ENCODE assay signal across 37 cellular contexts in genomic region chr5:108214857-108215256, GRCh38.
A peak's percentile ranks its signal among the peaks of the same experiment; 100 is the strongest.
DNase-seq lines count a peak whose midpoint lies in the region; ATAC-seq, FAIRE-seq and TF ChIP-seq lines count a peak whose summit lies in the region.
"Had no signal": no experiment of that assay in that cellular context is flagged by ENCODE, and none has a peak within 500 bp of the region (broad histone marks: within the 10 kb centered on the region; RNA-seq: fewer than 3 reads in every experiment).

No MANE protein-coding gene starts in this region.

- in situ Hi-C loops in K562 (cut with MboI): no loop called here

- no peak for TF ChIP-seq EP300 in SK-N-SH (IDR thresholded peaks at IDR 0.05; ENCODE audit: borderline replicate concordance in 1 of 2, low read depth in 1 of 2, low read length in 1 of 2)
- TF ChIP-seq EP300 in K562 (IDR thresholded peaks at IDR 0.05; ENCODE audit: low read length): no peak

- BruUV-seq in K562 (replicated peaks; lab: Mats Ljungman, UMichigan): no TSS peak

- peaks cover 8% of the 10 kb centered on the region for H3K36me3 Mint-ChIP-seq in endodermal cell (ENCODE audit: low read depth)

- H3K27me3 ChIP-seq in SK-N-SH (ENCODE audit: insufficient read depth) (no peaks in the 10 kb centered on the region), K562 (ENCODE audit: control insufficient read depth in 2 of 2, insufficient read depth in 2 of 2, low read length in 2 of 2) (no peaks in the 10 kb centered on the region), endodermal cell (ENCODE audit: control insufficient read depth, insufficient read depth, low read length, poor library complexity, severe bottlenecking) (no peaks in the 10 kb centered on the region)
- H3K27me3 ChIP-seq: BE2C; BLaER1; BLaER1 treated with 17β-estradiol and CSF1 and Interleukin-3, amounts not matched to agents 10 nM and 100 nM had no signal

- H3K36me3 ChIP-seq in SK-N-SH (replicated peaks in 1 of 2; ENCODE audit: control insufficient read depth in 1 of 2, insufficient read depth in 2 of 2, low read length in 1 of 2): peaks cover 2 to 5% of the 10 kb centered on the region in 2 experiments
- no peaks in the 10 kb centered on the region for H3K36me3 ChIP-seq in HEK293 (ENCODE audit: control insufficient read depth in 2 of 2, insufficient read depth in 1 of 2, low read length in 2 of 2)
- H3K36me3 ChIP-seq in K562 (ENCODE audit: control insufficient read depth, insufficient read depth, low read length): no peaks in the 10 kb centered on the region
- peaks cover 6% of the 10 kb centered on the region for H3K36me3 ChIP-seq in endodermal cell (ENCODE audit: control insufficient read depth, insufficient read depth, low read length)
- H3K36me3 ChIP-seq: BE2C, BLaER1 had no signal

- CTCF ChIA-PET in SK-N-SH (lab: Yijun Ruan, JAX) (no interaction called here), HEK293 (lab: Yijun Ruan, JAX) (no interaction called here), K562 (lab: Yijun Ruan, JAX; ENCODE audit: low intra/inter-chr PET ratio) (no interaction called here)

- no peak for TF ChIP-seq POLR2A in K562 (conservative IDR thresholded peaks at IDR 0.05)

- ATAC-seq in SK-N-SH treated with all-trans-retinoic acid at 6 μM for 48 hours: no peak
- ATAC-seq in K562: no peak
- ATAC-seq in GM21576 (IDR thresholded peaks at IDR 0.05; ENCODE audit: unreplicated experiment): no peak
- ATAC-seq in GM18909 (IDR thresholded peaks at IDR 0.05; ENCODE audit: poor library complexity, unreplicated experiment): no peak
- no peak for ATAC-seq in HG03378 (IDR thresholded peaks at IDR 0.05; ENCODE audit: unreplicated experiment)
- ATAC-seq: A549; CD8-positive, alpha-beta T cell had no signal

- DNase-seq in SK-N-SH (no peak), K562 (ENCODE audit: extremely low read depth in 1 of 4, low spot score in 3 of 4) (no peak), endodermal cell (no peak)
- DNase-seq: 8988T; ACHN; AML-193; BE2C; C1 segment of cervical spinal cord; Caco-2; Calu3; CD4-positive, alpha-beta memory T cell; CD4-positive, alpha-beta T cell; CD4-positive, CD25-positive, alpha-beta regulatory T cell; CD8-positive, alpha-beta memory T cell; CD8-positive, alpha-beta T cell; COR-L47; DMS 273 treated with DMSO at 0.1 percent for 48 hours; DMS153; DMS53; DMS79; DMS79 treated with DMSO at 0.1 percent for 48 hours; DND-41; EL had no signal

- H3K27me3 Mint-ChIP-seq in endodermal cell (ENCODE audit: insufficient read depth): no peaks in the 10 kb centered on the region
- H3K27me3 Mint-ChIP-seq: B cell; CD4-positive, alpha-beta memory T cell; CD4-positive, alpha-beta T cell; CD4-positive, CD25-positive, alpha-beta regulatory T cell; CD8-positive, alpha-beta memory T cell had no signal

- H3K9me3 ChIP-seq in SK-N-SH (no peaks in the 10 kb centered on the region), HEK293 (ENCODE audit: control insufficient read depth, insufficient read depth, low read depth, low read length) (no peaks in the 10 kb centered on the region; the same call in 1 of the 2 replicates), K562 (replicated peaks; ENCODE audit: control insufficient read depth, insufficient read depth, low read depth, low read length) (no peaks in the 10 kb centered on the region), endodermal cell (ENCODE audit: control insufficient read depth, low read length) (peaks cover 15% of the 10 kb centered on the region)
- H3K9me3 ChIP-seq: BE2C, Caco-2 had no signal

- H3K4me1 ChIP-seq in SK-N-SH (ENCODE audit: control insufficient read depth in 1 of 2, insufficient read depth in 2 of 2, low read depth in 1 of 2, low read length in 1 of 2) (no peaks in the 10 kb centered on the region), HEK293 (ENCODE audit: control insufficient read depth, insufficient read depth, low read length) (no peaks in the 10 kb centered on the region; the same call in 1 of the 2 replicates), K562 (replicated peaks in 1 of 2; ENCODE audit: control insufficient read depth in 2 of 2, insufficient read depth in 2 of 2, low read length in 2 of 2) (no peaks in the 10 kb centered on the region), endodermal cell (ENCODE audit: control insufficient read depth, insufficient read depth, low read length) (peaks cover 9% of the 10 kb centered on the region)
- H3K4me1 ChIP-seq: BE2C; BLaER1; BLaER1 treated with 17β-estradiol and CSF1 and Interleukin-3, amounts not matched to agents 10 nM and 100 nM had no signal

- no peak overlapping the region for H3K4me3 Mint-ChIP-seq in endodermal cell
- H3K4me3 Mint-ChIP-seq: B cell; CD14-positive monocyte; CD4-positive, alpha-beta memory T cell; CD4-positive, alpha-beta T cell; CD4-positive, CD25-positive, alpha-beta regulatory T cell; CD8-positive, alpha-beta memory T cell; CD8-positive, alpha-beta T cell had no signal

- intact Hi-C loops in K562 (cut with micrococcal nuclease): no loop called here

- H3K4me2 ChIP-seq in SK-N-SH: no peak overlapping the region
- no peak overlapping the region for H3K4me2 ChIP-seq in K562 (ENCODE audit: insufficient read depth, low read length)
- H3K4me2 ChIP-seq: A549; BLaER1; BLaER1 treated with 17β-estradiol and CSF1 and Interleukin-3, amounts not matched to agents 10 nM and 100 nM had no signal

- H3K79me2 ChIP-seq in SK-N-SH (ENCODE audit: insufficient read depth) (no peaks in the 10 kb centered on the region), K562 (ENCODE audit: control insufficient read depth, insufficient read depth, low read length) (no peaks in the 10 kb centered on the region)

- no peak overlapping the region for H2AFZ ChIP-seq in SK-N-SH (ENCODE audit: low read depth)
- H2AFZ ChIP-seq in K562 (ENCODE audit: low read depth, low read length): no peak overlapping the region

- H4K20me1 ChIP-seq in SK-N-SH (ENCODE audit: insufficient read depth) (no peaks in the 10 kb centered on the region), K562 (replicated peaks; ENCODE audit: control insufficient read depth, insufficient read depth, low read length) (no peaks in the 10 kb centered on the region)
- H4K20me1 ChIP-seq: BLaER1; BLaER1 treated with 17β-estradiol and CSF1 and Interleukin-3, amounts not matched to agents 10 nM and 100 nM had no signal

- H3K4me3 ChIP-seq in SK-N-SH (ENCODE audit: low read depth in 2 of 2, low read length in 1 of 2) (no peak overlapping the region), HEK293 (ENCODE audit: low read depth, low read length) (no peak overlapping the region), K562 (no peak overlapping the region), endodermal cell (ENCODE audit: low read length) (peak overlapping the region; percentile 39)
- H3K4me3 ChIP-seq: A549; BLaER1; BLaER1 treated with 17β-estradiol and CSF1 and Interleukin-3, amounts not matched to agents 10 nM and 100 nM had no signal

- peaks cover 4% of the 10 kb centered on the region for H3F3A ChIP-seq in SK-N-SH (replicated peaks; ENCODE audit: insufficient read depth)

- POLR2A ChIA-PET in SK-N-SH (lab: Yijun Ruan, JAX) (no interaction called here), HEK293 (lab: Yijun Ruan, JAX) (no interaction called here), K562 (lab: Yijun Ruan, JAX) (no interaction called here)

- H3K9me1 ChIP-seq in K562 (ENCODE audit: control insufficient read depth, insufficient read depth, low read length): no peaks in the 10 kb centered on the region

- no peaks in the 10 kb centered on the region for H3K9me2 ChIP-seq in SK-N-SH

- TF ChIP-seq CTCF in SK-N-SH (IDR thresholded peaks at IDR 0.05) (no peak), HEK293 (tag by site-specific recombination; IDR thresholded peaks at IDR 0.05) (no peak), K562 (IDR thresholded peaks at IDR 0.05 in 2 of 3, conservative IDR thresholded peaks at IDR 0.05 in 1 of 3; ENCODE audit: insufficient read depth in 2 of 3, low read depth in 1 of 3, low read length in 3 of 3) (no peak), endodermal cell (conservative IDR thresholded peaks at IDR 0.05) (no peak)

- H3K4me1 Mint-ChIP-seq in endodermal cell: peaks cover 7% of the 10 kb centered on the region
- H3K4me1 Mint-ChIP-seq: B cell; CD14-positive monocyte; CD4-positive, alpha-beta memory T cell; CD8-positive, alpha-beta memory T cell had no signal

- no peak overlapping the region for H3K27ac Mint-ChIP-seq in endodermal cell
- H3K27ac Mint-ChIP-seq: B cell; CD14-positive monocyte; CD4-positive, alpha-beta memory T cell; CD4-positive, alpha-beta T cell; CD4-positive, CD25-positive, alpha-beta regulatory T cell; CD8-positive, alpha-beta memory T cell; CD8-positive, alpha-beta T cell had no signal

- no peak for TF ChIP-seq RAD21 in SK-N-SH (IDR thresholded peaks at IDR 0.05; ENCODE audit: low read length)
- TF ChIP-seq RAD21 in K562 (CRISPR knock-in tag; conservative IDR thresholded peaks at IDR 0.05 in 1 of 2, IDR thresholded peaks at IDR 0.05 in 1 of 2): no peak

- H3K9ac ChIP-seq in SK-N-SH (no peak overlapping the region), K562 (ENCODE audit: insufficient read depth in 1 of 2, low read depth in 2 of 2, low read length in 2 of 2) (no peak overlapping the region), endodermal cell (ENCODE audit: extremely low read depth, low read length, poor library complexity, severe bottlenecking) (no peak overlapping the region)
- H3K9ac ChIP-seq: BLaER1; BLaER1 treated with 17β-estradiol and CSF1 and Interleukin-3, amounts not matched to agents 10 nM and 100 nM had no signal

- no peak for FAIRE-seq in K562 (lab: Jason Lieb, UNC)
- FAIRE-seq: A204.1, A549, D721Med had no signal

- peaks cover 9% of the 10 kb centered on the region for H3K9me3 Mint-ChIP-seq in endodermal cell

- H3K27ac ChIP-seq in SK-N-SH (ENCODE audit: low read depth in 2 of 2, low read length in 1 of 2) (no peak overlapping the region), HEK293 (ENCODE audit: extremely low read depth, low read depth, low read length) (no peak overlapping the region), K562 (ENCODE audit: extremely low read depth, low read depth, low read length) (no peak overlapping the region), endodermal cell (ENCODE audit: low read depth, low read length) (no peak overlapping the region)
- H3K27ac ChIP-seq: 22Rv1; A549; BLaER1; BLaER1 treated with 17β-estradiol and CSF1 and Interleukin-3, amounts not matched to agents 10 nM and 100 nM; C4-2B had no signal

TF ChIP-seq in SK-N-SH treated with all-trans-retinoic acid at 6 μM for 48 hours, 23 proteins besides CTCF, POLR2A, EP300 and RAD21:
- TF ChIP-seq ZC3H10 (CRISPR knock-in tag; IDR thresholded peaks at IDR 0.05): no peak
- peak; percentile 55 for TF ChIP-seq ZNF8 (CRISPR knock-in tag; IDR thresholded peaks at IDR 0.05)

TF ChIP-seq in SK-N-SH, 30 proteins besides CTCF, POLR2A, EP300 and RAD21 (continues in another document):
- TF ChIP-seq RFX5 (IDR thresholded peaks at IDR 0.05; ENCODE audit: low read length) (no peak), MXI1 (IDR thresholded peaks at IDR 0.05; ENCODE audit: low read depth, low read length) (no peak), ELF1 (IDR thresholded peaks at IDR 0.05) (no peak)

TF ChIP-seq in HEK293, 187 proteins besides CTCF, POLR2A, EP300 and RAD21 (continues in another document):
- TF ChIP-seq ZNF23 (tag by site-specific recombination; IDR thresholded peaks at IDR 0.05; ENCODE audit: borderline replicate concordance) (no peak), KLF10 (tag by site-specific recombination; IDR thresholded peaks at IDR 0.05) (no peak)

TF ChIP-seq in K562, 482 proteins besides CTCF, POLR2A, EP300 and RAD21 (continues in another document):
- peak; percentile 83 for TF ChIP-seq ZNF146 (CRISPR knock-in tag; IDR thresholded peaks at IDR 0.05; ENCODE audit: unreplicated experiment)
